In the genomic region with DNA sequence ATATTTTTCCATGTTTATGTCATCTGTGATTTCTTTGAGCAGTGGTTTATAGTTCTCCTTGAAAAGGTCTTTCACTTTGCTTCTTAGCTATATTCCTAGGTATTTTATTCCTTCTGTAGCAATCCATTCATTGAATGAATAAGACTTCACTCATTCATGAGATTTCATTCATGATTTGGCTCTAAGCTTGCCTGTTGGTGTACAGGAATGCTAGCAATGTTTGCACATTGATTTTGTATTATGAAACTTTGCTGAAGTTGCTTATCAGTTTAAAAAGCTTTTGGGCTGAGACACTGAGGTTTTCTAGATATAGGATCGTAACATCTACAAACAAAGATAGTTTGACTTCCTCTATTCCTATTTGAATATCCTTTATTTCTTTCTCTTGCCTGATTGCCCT, we compare ENCODE assay signal across 25 cellular contexts. TPM values are rescaled to one million over a fixed set of nuclear protein-coding genes. Genes with fewer than 3 reads are reported as not detected.
"Had no signal": no experiment of that assay in that cellular context is flagged by ENCODE, and none has a peak within 500 bp of the region (broad histone marks: within the 10 kb centered on the region; RNA-seq: fewer than 3 reads in every experiment).

No MANE protein-coding gene starts in this region.

- DNase-seq: activated B cell treated with CpG ODN at 0.5 μM for 24 hours; activated CD4-positive, alpha-beta T cell treated with anti-CD3 and anti-CD28 coated beads for 1 hour; activated CD4-positive, alpha-beta T cell treated with anti-CD3 and anti-CD28 coated beads, Interleukin-2, amount 10 ng/mL, durations not matched to agents 24 days and 14 days; activated CD4-positive, alpha-beta T cell treated with anti-CD3 and anti-CD28 coated beads, Interleukin-2, amount 50 U/mL, for 48 hours; activated CD8-positive, alpha-beta memory T cell treated with anti-CD3 and anti-CD28 coated beads, Interleukin-2, amount 10 ng/mL, durations not matched to agents 7 days and 5 days; activated effector memory CD4-positive, alpha-beta T cell treated with Interleukin-2 at 50 U/mL for 16 hours; activated naive CD4-positive, alpha-beta T cell; activated T-cell treated with anti-CD3 and anti-CD28 coated beads, Interleukin-2, amount 50 U/mL, for 24 hours; amniotic stem cell; cerebellar nuclear complex; Kasumi-1; NCI-H1105 treated with DMSO at 0.1 percent for 48 hours; NCI-H1436 treated with DMSO at 0.1 percent for 48 hours; NCI-H187; NCI-H2081; NCI-H446 treated with DMSO at 0.1 percent for 48 hours; NCI-H526; NCI-H82; SHP77; SW 1271 had no signal

- ATAC-seq: activated CD8-positive, alpha-beta memory T cell treated with anti-CD3 and anti-CD28 coated beads, Interleukin-2, amount 10 ng/mL, durations not matched to agents 7 days and 5 days; K562; SK-N-SH treated with all-trans-retinoic acid at 6 μM for 48 hours had no signal

- H3K27me3 ChIP-seq: ascending aorta, SJSA1 had no signal

- H3K9me3 ChIP-seq: ascending aorta, SJSA1 had no signal

- H3K27ac ChIP-seq: ascending aorta, SJSA1 had no signal

- H3K4me1 ChIP-seq: ascending aorta, SJSA1 had no signal

- H3K4me3 ChIP-seq: ascending aorta, K562, SJSA1 had no signal

- H3K36me3 ChIP-seq: ascending aorta, SJSA1 had no signal

RNA-seq across cellular contexts. Expression of gene RLN2, which starts 15.9 kb away (rescaled TPM):
- total RNA-seq: ascending aorta, K562, SJSA1 had no signal

RNA-seq across cellular contexts. Expression of gene RLN1, which starts 51.1 kb away (rescaled TPM):
- total RNA-seq: ascending aorta, K562, SJSA1 had no signal
- polyA plus RNA-seq: K562 had no signal

RNA-seq across cellular contexts. Expression of gene INSL4, which starts 57.4 kb away (rescaled TPM):
- total RNA-seq: activated B cell treated with CpG ODN at 0.5 μM for 24 hours; activated CD4-positive, alpha-beta T cell treated with anti-CD3 and anti-CD28 coated beads, Interleukin-2, amount 10 ng/mL, durations not matched to agents 24 days and 14 days; activated CD8-positive, alpha-beta memory T cell treated with anti-CD3 and anti-CD28 coated beads, Interleukin-2, amount 10 ng/mL, durations not matched to agents 7 days and 5 days; ascending aorta; cardiac septum; K562; SJSA1 had no signal
- polyA plus RNA-seq: K562 had no signal
